ENCODE assay signal across 17 cellular contexts in the genomic region with DNA sequence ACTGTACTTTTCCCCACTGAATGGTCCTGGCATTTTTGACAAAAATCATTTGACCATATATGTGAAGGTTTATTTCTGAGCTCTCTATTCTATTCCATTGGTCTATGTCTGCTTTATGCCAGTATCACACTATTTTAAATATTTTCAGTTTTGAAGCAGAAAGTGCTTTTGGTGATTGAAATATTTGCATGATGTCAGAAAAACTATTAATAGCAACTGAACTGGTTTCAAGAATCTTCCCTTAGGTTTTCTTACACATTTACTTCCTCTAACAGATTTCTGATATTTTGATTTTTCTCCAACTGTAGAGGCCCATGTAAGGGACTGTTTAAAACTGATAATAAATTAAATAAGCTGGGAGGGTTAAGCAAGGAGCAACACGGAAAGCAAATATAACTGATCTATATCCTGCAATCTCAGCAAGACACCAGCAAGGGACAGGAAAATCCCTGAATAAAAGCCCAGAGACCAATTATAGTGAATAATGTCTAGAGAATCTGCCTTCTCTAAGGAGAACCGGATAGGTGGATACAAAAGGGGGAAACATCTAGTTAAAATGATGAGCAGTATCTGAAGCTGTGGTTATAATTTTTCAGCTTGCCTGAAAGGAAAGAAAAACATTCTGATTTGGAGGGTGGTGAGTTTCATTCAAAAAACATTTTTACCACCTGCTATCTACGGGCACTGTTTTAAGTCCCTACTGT.
DNase-seq lines count a peak whose midpoint lies in the region; ATAC-seq and TF ChIP-seq lines count a peak whose summit lies in the region.
"Had no signal": no experiment of that assay in that cellular context is flagged by ENCODE, and none has a peak within 500 bp of the region (broad histone marks: within the 10 kb centered on the region; RNA-seq: fewer than 3 reads in every experiment).

No MANE protein-coding gene starts in this region.

- TF ChIP-seq POLR2A in heart left ventricle (IDR thresholded peaks at IDR 0.05) = no peak

- WGBS in heart left ventricle, 4 donors = 38 to 53% (median 45%) methylated on average over 3 of the region's 3 CpGs

- H3K27me3 ChIP-seq in heart left ventricle (no peaks in the 10 kb centered on the region), tibial artery (no peaks in the 10 kb centered on the region), SJCRH30 (no peaks in the 10 kb centered on the region)
- H3K27me3 ChIP-seq: cardiac muscle cell had no signal

- intact Hi-C loops in heart left ventricle (cut with DNase I) = loop anchor here in 1 of 10 donors (10.0 kb wide), 1 partner anchor 88 kb away; no protein-coding TSS in a partner anchor
- intact Hi-C loops in Right ventricle myocardium superior (cut with DNase I) = no loop called here
- intact Hi-C loops in tibial artery (cut with DNase I; ENCODE audit: low total_unique reads) = no loop called here

- DNase-seq in heart left ventricle = no peak
- no peak for DNase-seq in Right ventricle myocardium superior
- peak; percentile 27 for DNase-seq in iris pigment epithelial cell (ENCODE audit: low read depth)
- no peak for DNase-seq in tibial artery
- no peak for DNase-seq in SJCRH30
- DNase-seq in stimulated activated CD4-positive, alpha-beta T cell treated with anti-CD3 and anti-CD28 coated beads, Interleukin-2, amount 100 ng/mL, for 48 hours = no peak
- no peak for DNase-seq in middle frontal gyrus (ENCODE audit: extremely low spot score, low spot score)
- DNase-seq: activated CD4-positive, alpha-beta T cell treated with anti-CD3 and anti-CD28 coated beads for 48 hours; activated effector memory CD4-positive, alpha-beta T cell treated with Interleukin-2 at 50 U/mL for 16 hours; DMS79 treated with DMSO at 0.1 percent for 48 hours; KBM-7; naive thymus-derived CD8-positive, alpha-beta T cell; NCI-H2081; T-helper 1 cell had no signal

- TF ChIP-seq CTCF in heart left ventricle (IDR thresholded peaks at IDR 0.05) (no peak), tibial artery (IDR thresholded peaks at IDR 0.05) (no peak)

- H3K4me3 ChIP-seq in heart left ventricle = no peak overlapping the region
- no peak overlapping the region for H3K4me3 ChIP-seq in tibial artery
- H3K4me3 ChIP-seq in SJCRH30 = no peak overlapping the region
- H3K4me3 ChIP-seq: A549, cardiac muscle cell had no signal

- H3K36me3 ChIP-seq in heart left ventricle (peaks cover 0 to 27% (median 13%) of the 10 kb centered on the region in 9 donors), tibial artery (peaks cover 0 to 19% (median 12%) of the 10 kb centered on the region in 3 donors), SJCRH30 (no peaks in the 10 kb centered on the region)
- H3K36me3 ChIP-seq: cardiac muscle cell had no signal

- H3K27ac ChIP-seq in heart left ventricle (peak overlapping the region in 7 of 12 donors; percentile 7 to 56 (median 32)), tibial artery (peak overlapping the region; percentile 18 to 41), SJCRH30 (no peak overlapping the region)
- H3K27ac ChIP-seq: A549, cardiac muscle cell had no signal

- H3K9me3 ChIP-seq in heart left ventricle = no peaks in the 10 kb centered on the region
- no peaks in the 10 kb centered on the region for H3K9me3 ChIP-seq in tibial artery
- H3K9me3 ChIP-seq in SJCRH30 (replicated peaks) = no peaks in the 10 kb centered on the region
- H3K9me3 ChIP-seq: A549 had no signal

- H3K4me1 ChIP-seq in heart left ventricle (peaks cover 0 to 20% (median 15%) of the 10 kb centered on the region in 12 donors), tibial artery (peaks cover 0 to 21% (median 13%) of the 10 kb centered on the region in 4 donors), SJCRH30 (no peaks in the 10 kb centered on the region)
- H3K4me1 ChIP-seq: A549 had no signal

- no peak for ATAC-seq in heart left ventricle
- ATAC-seq in Right ventricle myocardium superior (ENCODE audit: poor library complexity) = no peak
- ATAC-seq in SK-N-SH treated with all-trans-retinoic acid at 6 μM for 48 hours = peak; percentile 76
- ATAC-seq: A549; naive thymus-derived CD8-positive, alpha-beta T cell had no signal

TF ChIP-seq in SK-N-SH treated with all-trans-retinoic acid at 6 μM for 48 hours, 23 proteins besides CTCF, POLR2A, EP300 and RAD21:
- TF ChIP-seq ZFP30 (CRISPR knock-in tag; IDR thresholded peaks at IDR 0.05) = no peak
- TF ChIP-seq TCF4 (CRISPR knock-in tag; IDR thresholded peaks at IDR 0.05; ENCODE audit: borderline replicate concordance) = no peak
- TF ChIP-seq, protein P1, sequence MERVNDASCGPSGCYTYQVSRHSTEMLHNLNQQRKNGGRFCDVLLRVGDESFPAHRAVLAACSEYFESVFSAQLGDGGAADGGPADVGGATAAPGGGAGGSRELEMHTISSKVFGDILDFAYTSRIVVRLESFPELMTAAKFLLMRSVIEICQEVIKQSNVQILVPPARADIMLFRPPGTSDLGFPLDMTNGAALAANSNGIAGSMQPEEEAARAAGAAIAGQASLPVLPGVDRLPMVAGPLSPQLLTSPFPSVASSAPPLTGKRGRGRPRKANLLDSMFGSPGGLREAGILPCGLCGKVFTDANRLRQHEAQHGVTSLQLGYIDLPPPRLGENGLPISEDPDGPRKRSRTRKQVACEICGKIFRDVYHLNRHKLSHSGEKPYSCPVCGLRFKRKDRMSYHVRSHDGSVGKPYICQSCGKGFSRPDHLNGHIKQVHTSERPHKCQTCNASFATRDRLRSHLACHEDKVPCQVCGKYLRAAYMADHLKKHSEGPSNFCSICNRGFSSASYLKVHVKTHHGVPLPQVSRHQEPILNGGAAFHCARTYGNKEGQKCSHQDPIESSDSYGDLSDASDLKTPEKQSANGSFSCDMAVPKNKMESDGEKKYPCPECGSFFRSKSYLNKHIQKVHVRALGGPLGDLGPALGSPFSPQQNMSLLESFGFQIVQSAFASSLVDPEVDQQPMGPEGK (CRISPR knock-in tag; IDR thresholded peaks at IDR 0.05; ENCODE audit: borderline replicate concordance) = no peak
- TF ChIP-seq ZNF565 (CRISPR knock-in tag; conservative IDR thresholded peaks at IDR 0.05; ENCODE audit: low read depth) = no peak
- TF ChIP-seq ISL1 (CRISPR knock-in tag; IDR thresholded peaks at IDR 0.05) = no peak
- no peak for TF ChIP-seq ZC3H10 (CRISPR knock-in tag; IDR thresholded peaks at IDR 0.05)
- TF ChIP-seq, protein P2, sequence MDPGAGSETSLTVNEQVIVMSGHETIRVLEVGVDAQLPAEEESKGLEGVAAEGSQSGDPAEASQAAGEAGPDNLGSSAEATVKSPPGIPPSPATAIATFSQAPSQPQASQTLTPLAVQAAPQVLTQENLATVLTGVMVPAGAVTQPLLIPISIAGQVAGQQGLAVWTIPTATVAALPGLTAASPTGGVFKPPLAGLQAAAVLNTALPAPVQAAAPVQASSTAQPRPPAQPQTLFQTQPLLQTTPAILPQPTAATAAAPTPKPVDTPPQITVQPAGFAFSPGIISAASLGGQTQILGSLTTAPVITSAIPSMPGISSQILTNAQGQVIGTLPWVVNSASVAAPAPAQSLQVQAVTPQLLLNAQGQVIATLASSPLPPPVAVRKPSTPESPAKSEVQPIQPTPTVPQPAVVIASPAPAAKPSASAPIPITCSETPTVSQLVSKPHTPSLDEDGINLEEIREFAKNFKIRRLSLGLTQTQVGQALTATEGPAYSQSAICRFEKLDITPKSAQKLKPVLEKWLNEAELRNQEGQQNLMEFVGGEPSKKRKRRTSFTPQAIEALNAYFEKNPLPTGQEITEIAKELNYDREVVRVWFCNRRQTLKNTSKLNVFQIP (CRISPR knock-in tag; IDR thresholded peaks at IDR 0.05; ENCODE audit: borderline replicate concordance, low read depth) = no peak
- TF ChIP-seq OSR1 (CRISPR knock-in tag; IDR thresholded peaks at IDR 0.05) = no peak
- TF ChIP-seq, protein P3, sequence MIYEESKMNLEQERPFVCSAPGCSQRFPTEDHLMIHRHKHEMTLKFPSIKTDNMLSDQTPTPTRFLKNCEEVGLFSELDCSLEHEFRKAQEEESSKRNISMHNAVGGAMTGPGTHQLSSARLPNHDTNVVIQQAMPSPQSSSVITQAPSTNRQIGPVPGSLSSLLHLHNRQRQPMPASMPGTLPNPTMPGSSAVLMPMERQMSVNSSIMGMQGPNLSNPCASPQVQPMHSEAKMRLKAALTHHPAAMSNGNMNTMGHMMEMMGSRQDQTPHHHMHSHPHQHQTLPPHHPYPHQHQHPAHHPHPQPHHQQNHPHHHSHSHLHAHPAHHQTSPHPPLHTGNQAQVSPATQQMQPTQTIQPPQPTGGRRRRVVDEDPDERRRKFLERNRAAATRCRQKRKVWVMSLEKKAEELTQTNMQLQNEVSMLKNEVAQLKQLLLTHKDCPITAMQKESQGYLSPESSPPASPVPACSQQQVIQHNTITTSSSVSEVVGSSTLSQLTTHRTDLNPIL (CRISPR knock-in tag; IDR thresholded peaks at IDR 0.05; ENCODE audit: low read depth) = no peak
- TF ChIP-seq ZFP3 (CRISPR knock-in tag; IDR thresholded peaks at IDR 0.05) = no peak
- TF ChIP-seq, protein P4, sequence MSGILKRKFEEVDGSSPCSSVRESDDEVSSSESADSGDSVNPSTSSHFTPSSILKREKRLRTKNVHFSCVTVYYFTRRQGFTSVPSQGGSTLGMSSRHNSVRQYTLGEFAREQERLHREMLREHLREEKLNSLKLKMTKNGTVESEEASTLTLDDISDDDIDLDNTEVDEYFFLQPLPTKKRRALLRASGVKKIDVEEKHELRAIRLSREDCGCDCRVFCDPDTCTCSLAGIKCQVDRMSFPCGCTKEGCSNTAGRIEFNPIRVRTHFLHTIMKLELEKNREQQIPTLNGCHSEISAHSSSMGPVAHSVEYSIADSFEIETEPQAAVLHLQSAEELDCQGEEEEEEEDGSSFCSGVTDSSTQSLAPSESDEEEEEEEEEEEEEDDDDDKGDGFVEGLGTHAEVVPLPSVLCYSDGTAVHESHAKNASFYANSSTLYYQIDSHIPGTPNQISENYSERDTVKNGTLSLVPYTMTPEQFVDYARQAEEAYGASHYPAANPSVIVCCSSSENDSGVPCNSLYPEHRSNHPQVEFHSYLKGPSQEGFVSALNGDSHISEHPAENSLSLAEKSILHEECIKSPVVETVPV (CRISPR knock-in tag; IDR thresholded peaks at IDR 0.05) = no peak
- no peak for TF ChIP-seq CSDC2 (CRISPR knock-in tag; IDR thresholded peaks at IDR 0.05)
- no peak for TF ChIP-seq BACH2 (CRISPR knock-in tag; IDR thresholded peaks at IDR 0.05; ENCODE audit: borderline replicate concordance)
- TF ChIP-seq RARB (CRISPR knock-in tag; IDR thresholded peaks at IDR 0.05) = no peak
- TF ChIP-seq SNAI2 (CRISPR knock-in tag; IDR thresholded peaks at IDR 0.05) = no peak
- no peak for TF ChIP-seq ZNF70 (CRISPR knock-in tag; IDR thresholded peaks at IDR 0.05)
- TF ChIP-seq ESRRG (CRISPR knock-in tag; IDR thresholded peaks at IDR 0.05) = no peak
- no peak for TF ChIP-seq ZNF8 (CRISPR knock-in tag; IDR thresholded peaks at IDR 0.05)
- no peak for TF ChIP-seq GLIS3 (CRISPR knock-in tag; IDR thresholded peaks at IDR 0.05)
